27 cellular contexts compared by ENCODE assay signal in genomic region chr15:61828860-61829513, GRCh38.
"Had no signal": no experiment of that assay in that cellular context is flagged by ENCODE, and none has a peak within 500 bp of the region (broad histone marks: within the 10 kb centered on the region; RNA-seq: fewer than 3 reads in every experiment).

No MANE protein-coding gene starts in this region.

- H3K4me3 ChIP-seq: SJCRH30 had no signal

- ATAC-seq: activated CD8-positive, alpha-beta T cell treated with anti-CD3 and anti-CD28 coated beads, Interleukin-2, amount 10 ng/mL, durations not matched to agents 7 days and 5 days; Panc1; WTC11 had no signal

- DNase-seq: activated CD4-positive, alpha-beta T cell treated with anti-CD3 and anti-CD28 coated beads for 48 hours; activated CD4-positive, alpha-beta T cell treated with anti-CD3 and anti-CD28 coated beads, Interleukin-2, amount 50 U/mL, for 4 hours; activated CD4-positive, CD25-positive, alpha-beta regulatory T cell treated with anti-CD3 and anti-CD28 coated beads, Interleukin-2, amount 50 U/mL, for 72 hours; activated CD8-positive, alpha-beta memory T cell treated with anti-CD3 and anti-CD28 coated beads, Interleukin-2, amount 50 U/mL, for 48 hours; activated CD8-positive, alpha-beta T cell treated with anti-CD3 and anti-CD28 coated beads, Interleukin-2, amount 10 ng/mL, durations not matched to agents 7 days and 5 days; activated effector memory CD4-positive, alpha-beta T cell treated with Interleukin-2 at 50 U/mL for 16 hours; activated naive CD4-positive, alpha-beta T cell; activated T-cell treated with anti-CD3 and anti-CD28 coated beads, Interleukin-2, amount 50 U/mL, for 1 hour; aorta; caudate nucleus; IMR-90; Kasumi-1; KBM-7; NCI-H1048; NCI-H146; NCI-H2029 treated with DMSO at 0.1 percent for 48 hours; NCI-H345; NCI-H510A; NCI-H526 treated with DMSO at 0.1 percent for 48 hours; NCI-H82; OCI-M1; RPMI8226; SJCRH30; SK-N-SH; SW 1271 had no signal
